24 cellular contexts compared by ENCODE assay signal in genomic region chr20:17500826-17501225, GRCh38. TPM values are rescaled to one million over a fixed set of nuclear protein-coding genes. Genes with fewer than 3 reads are reported as not detected.
"Had no signal": no experiment of that assay in that cellular context is flagged by ENCODE, and none has a peak within 500 bp of the region (broad histone marks: within the 10 kb centered on the region; RNA-seq: fewer than 3 reads in every experiment).

No MANE protein-coding gene starts in this region.

- H3K36me3 ChIP-seq: cardiac muscle cell, esophagus muscularis mucosa, heart right ventricle, neutrophil, ovary, spleen, transverse colon had no signal

- H3K27ac ChIP-seq: cardiac muscle cell, esophagus muscularis mucosa, heart right ventricle, neutrophil, ovary, psoas muscle, spleen, transverse colon had no signal

- H3K27ac Mint-ChIP-seq: activated B cell treated with CpG ODN at 0.5 μM for 24 hours; activated naive CD8-positive, alpha-beta T cell; activated T-helper 2 cell treated with anti-CD3 and anti-CD28 coated beads, Interferon-gamma antibody, Interleukin-2, Interleukin-4, amounts not matched to agents 10 μg/mL and 5 μg/mL and 100 μg/mL, durations not matched to agents 14 hours and 24 hours and 36 hours; nephron; T-cell had no signal

- H3K27me3 Mint-ChIP-seq: activated naive CD8-positive, alpha-beta T cell; T-cell had no signal

- H3K4me3 Mint-ChIP-seq: activated B cell treated with CpG ODN at 0.5 μM for 24 hours; activated naive CD8-positive, alpha-beta T cell; nephron; T-cell had no signal

- H3K27me3 ChIP-seq: cardiac muscle cell, esophagus muscularis mucosa, heart right ventricle, ovary, spleen, transverse colon had no signal

- H3K36me3 Mint-ChIP-seq: activated naive CD8-positive, alpha-beta T cell; T-cell had no signal

- H3K9me3 ChIP-seq: esophagus muscularis mucosa, heart right ventricle, mucosa of descending colon, neutrophil, ovary, psoas muscle, spleen, transverse colon had no signal

- DNase-seq: activated B cell treated with CpG ODN at 0.5 μM for 24 hours; activated CD4-positive, alpha-beta T cell treated with anti-CD3 and anti-CD28 coated beads, Interleukin-2, amount 50 U/mL, for 4 hours; activated naive CD4-positive, alpha-beta T cell treated with Interleukin-2 at 50 U/mL for 16 hours; activated T-cell treated with anti-CD3 and anti-CD28 coated beads, Interleukin-2, amount 50 U/mL, for 48 hours; anterior cingulate cortex; cortex of kidney; foreskin melanocyte; heart right ventricle; kidney glomerular epithelial cell; mesendoderm; mucosa of descending colon; ovary; psoas muscle; spleen; stimulated activated naive CD4-positive, alpha-beta T cell treated with Interleukin-2 at 50 U/mL for 16 hours; T-cell; transverse colon had no signal

- H3K4me1 ChIP-seq: psoas muscle had no signal

- H3K9me3 Mint-ChIP-seq: activated B cell treated with CpG ODN at 0.5 μM for 24 hours; activated T-helper 2 cell treated with anti-CD3 and anti-CD28 coated beads, Interferon-gamma antibody, Interleukin-2, Interleukin-4, amounts not matched to agents 10 μg/mL and 5 μg/mL and 100 μg/mL, durations not matched to agents 14 hours and 24 hours and 36 hours; nephron; T-cell had no signal

- H3K4me3 ChIP-seq: cardiac muscle cell, esophagus muscularis mucosa, heart right ventricle, lung, mucosa of descending colon, ovary, psoas muscle, spleen, transverse colon had no signal

RNA-seq across cellular contexts. Expression of gene BFSP1, which starts 30.4 kb away (rescaled TPM):
- total RNA-seq: activated B cell treated with CpG ODN at 0.5 μM for 24 hours had no signal
